In genomic region chr4:112189754-112190153, GRCh38 we compare ENCODE assay signal across 15 cellular contexts. TPM values are rescaled to one million over a fixed set of nuclear protein-coding genes. Genes with fewer than 3 reads are reported as not detected.
DNase-seq lines count a peak whose midpoint lies in the region; ATAC-seq and TF ChIP-seq lines count a peak whose summit lies in the region.
"Had no signal": no experiment of that assay in that cellular context is flagged by ENCODE, and none has a peak within 500 bp of the region (broad histone marks: within the 10 kb centered on the region; RNA-seq: fewer than 3 reads in every experiment).

No MANE protein-coding gene starts in this region.

- 0 out of 2 replicates have a peak, but pooled peaks cover 13% of the 10 kb centered on the region for H3F3A ChIP-seq in PC-9 (ENCODE audit: insufficient read depth, low read depth)

- no peaks in the 10 kb centered on the region; the same call in 1 of the 2 replicates for H3K9me3 ChIP-seq in PC-9 (ENCODE audit: insufficient read depth, low read depth)
- no peaks in the 10 kb centered on the region for H3K9me3 ChIP-seq in upper lobe of right lung
- H3K9me3 ChIP-seq: sigmoid colon, testis had no signal

- ATAC-seq in GM21529 (IDR thresholded peaks at IDR 0.05; ENCODE audit: unreplicated experiment) (no peak), upper lobe of right lung (no peak)

- H3K4me1 ChIP-seq in PC-9 (replicated peaks; ENCODE audit: insufficient read depth) = no peaks in the 10 kb centered on the region
- H3K4me1 ChIP-seq in upper lobe of right lung = no peaks in the 10 kb centered on the region
- H3K4me1 ChIP-seq: sigmoid colon, testis had no signal

- H3K36me3 ChIP-seq in PC-9 (ENCODE audit: low read depth) (no peaks in the 10 kb centered on the region), upper lobe of right lung (no peaks in the 10 kb centered on the region)
- H3K36me3 ChIP-seq: sigmoid colon had no signal

- peaks cover 7% of the 10 kb centered on the region for H3K4me1 Mint-ChIP-seq in endothelial cell (ENCODE audit: unreplicated experiment)
- H3K4me1 Mint-ChIP-seq in activated naive CD8-positive, alpha-beta T cell treated with anti-CD3 and anti-CD28 coated beads for 36 hours = peaks cover 7% of the 10 kb centered on the region

- H3K4me2 ChIP-seq in PC-9 = no peak overlapping the region

- H3K27ac Mint-ChIP-seq in endothelial cell (ENCODE audit: unreplicated experiment) = no peak overlapping the region
- no peak overlapping the region for H3K27ac Mint-ChIP-seq in activated naive CD8-positive, alpha-beta T cell treated with anti-CD3 and anti-CD28 coated beads for 36 hours
- H3K27ac Mint-ChIP-seq: activated CD4-positive, alpha-beta T cell treated with anti-CD3 and anti-CD28 coated beads, Interleukin-2, amount 10 ng/mL, durations not matched to agents 24 days and 14 days; activated T-helper 2 cell treated with anti-CD3 and anti-CD28 coated beads, Interferon-gamma antibody, Interleukin-2, Interleukin-4, amounts not matched to agents 10 μg/mL and 5 μg/mL and 100 μg/mL, durations not matched to agents 14 hours and 24 hours and 36 hours had no signal

- POLR2A ChIA-PET in PC-9 (lab: Charles Lee; ENCODE audit: unreplicated experiment) = no interaction called here

- H3K4me3 Mint-ChIP-seq in endothelial cell (ENCODE audit: unreplicated experiment) = peak overlapping the region; percentile 8
- H3K4me3 Mint-ChIP-seq in activated naive CD8-positive, alpha-beta T cell treated with anti-CD3 and anti-CD28 coated beads for 36 hours = no peak overlapping the region
- H3K4me3 Mint-ChIP-seq: activated CD4-positive, alpha-beta T cell treated with anti-CD3 and anti-CD28 coated beads, Interleukin-2, amount 10 ng/mL, durations not matched to agents 24 days and 14 days had no signal

- H3K4me3 ChIP-seq in PC-9 (no peak overlapping the region), upper lobe of right lung (no peak overlapping the region)
- H3K4me3 ChIP-seq: sigmoid colon, testis had no signal

- peak; percentile 19 for DNase-seq in HCEC 1CT
- peak in 1 of 2 experiments; percentile 44 for DNase-seq in PC-9
- no peak for DNase-seq in endothelial cell (ENCODE audit: low spot score)
- DNase-seq in myocyte (ENCODE audit: low read depth) = peak; percentile 20
- DNase-seq in activated naive CD8-positive, alpha-beta T cell treated with anti-CD3 and anti-CD28 coated beads for 36 hours = no peak
- no peak for DNase-seq in activated gamma-delta T cell (lab: John Stamatoyannopoulos, UW)
- DNase-seq in upper lobe of right lung = no peak
- DNase-seq: activated CD4-positive, alpha-beta T cell treated with anti-CD3 and anti-CD28 coated beads, Interleukin-2, amount 10 ng/mL, durations not matched to agents 24 days and 14 days; DMS79; NCI-H1105; NCI-H69; sigmoid colon; testis had no signal

- H3K9me2 ChIP-seq in PC-9 (ENCODE audit: insufficient read depth) = no peaks in the 10 kb centered on the region

- TF ChIP-seq CTCF in PC-9 (conservative IDR thresholded peaks at IDR 0.05) (peak; percentile 47), endothelial cell (IDR thresholded peaks at IDR 0.05; ENCODE audit: unreplicated experiment) (no peak), upper lobe of right lung (IDR thresholded peaks at IDR 0.05) (no peak)

- peaks cover 31% of the 10 kb centered on the region for H3K36me3 Mint-ChIP-seq in endothelial cell (ENCODE audit: low read depth, unreplicated experiment)
- H3K36me3 Mint-ChIP-seq in activated naive CD8-positive, alpha-beta T cell treated with anti-CD3 and anti-CD28 coated beads for 36 hours = peaks cover 26% of the 10 kb centered on the region

- CTCF ChIA-PET in PC-9 (lab: Charles Lee) = no interaction called here

- H3K79me2 ChIP-seq in PC-9 (ENCODE audit: low read depth) = no peaks in the 10 kb centered on the region

- H3K27ac ChIP-seq in PC-9 = peak overlapping the region; percentile 6; the same call in 1 of the 2 replicates
- no peak overlapping the region for H3K27ac ChIP-seq in upper lobe of right lung
- H3K27ac ChIP-seq: sigmoid colon, testis had no signal

- no TSS peak for BruUV-seq in PC-9 (replicated peaks; lab: Mats Ljungman, UMichigan)

- no peaks in the 10 kb centered on the region for H3K27me3 ChIP-seq in PC-9 (ENCODE audit: insufficient read depth, low read depth)
- no peaks in the 10 kb centered on the region for H3K27me3 ChIP-seq in upper lobe of right lung
- H3K27me3 ChIP-seq: sigmoid colon, testis had no signal

- intact Hi-C loops in PC-9 (cut with micrococcal nuclease; ENCODE audit: unreplicated experiment) (loop anchor here (1.0 kb wide), 1 partner anchor 90 kb away; no protein-coding TSS in a partner anchor), upper lobe of right lung (cut with DNase I) (no loop called here)

- H3K9me3 Mint-ChIP-seq in endothelial cell (ENCODE audit: unreplicated experiment) = no peaks in the 10 kb centered on the region
- H3K9me3 Mint-ChIP-seq in activated naive CD8-positive, alpha-beta T cell treated with anti-CD3 and anti-CD28 coated beads for 36 hours = no peaks in the 10 kb centered on the region
- H3K9me3 Mint-ChIP-seq: activated CD4-positive, alpha-beta T cell treated with anti-CD3 and anti-CD28 coated beads, Interleukin-2, amount 10 ng/mL, durations not matched to agents 24 days and 14 days; activated T-helper 2 cell treated with anti-CD3 and anti-CD28 coated beads, Interferon-gamma antibody, Interleukin-2, Interleukin-4, amounts not matched to agents 10 μg/mL and 5 μg/mL and 100 μg/mL, durations not matched to agents 14 hours and 24 hours and 36 hours had no signal

- H4K20me1 ChIP-seq in PC-9 (ENCODE audit: insufficient read depth) = no peaks in the 10 kb centered on the region

- peaks cover 2% of the 10 kb centered on the region for H3K27me3 Mint-ChIP-seq in endothelial cell (ENCODE audit: unreplicated experiment)
- no peaks in the 10 kb centered on the region for H3K27me3 Mint-ChIP-seq in activated naive CD8-positive, alpha-beta T cell treated with anti-CD3 and anti-CD28 coated beads for 36 hours
- H3K27me3 Mint-ChIP-seq: activated CD4-positive, alpha-beta T cell treated with anti-CD3 and anti-CD28 coated beads, Interleukin-2, amount 10 ng/mL, durations not matched to agents 24 days and 14 days had no signal

- H2AFZ ChIP-seq in PC-9 = no peak overlapping the region

RNA-seq across cellular contexts. Expression of gene AP1AR, which starts 41.8 kb away (rescaled TPM):
- total RNA-seq in PC-9 (2021) = 27.6 and 35.8 TPM in 2 replicates
- 15.7 TPM for total RNA-seq in endothelial cell (ENCODE audit: unreplicated experiment)
- total RNA-seq in myocyte = 21.7 and 22.4 TPM in 2 replicates
- 5.0 TPM for polyA plus RNA-seq in myocyte (2012)
- total RNA-seq in activated naive CD8-positive, alpha-beta T cell treated with anti-CD3 and anti-CD28 coated beads for 36 hours = 10 to 100 TPM; 19.1 to 22.4 TPM
- 16.6 TPM for total RNA-seq in upper lobe of right lung

RNA-seq across cellular contexts. Expression of gene FAM241A, which starts 44.5 kb away (rescaled TPM):
- total RNA-seq in PC-9 (2021) (0.78 and 1.4 TPM in 2 replicates), endothelial cell (ENCODE audit: unreplicated experiment) (15.6 TPM), myocyte (0.88 and 1.0 TPM in 2 replicates), upper lobe of right lung (6.3 TPM)
- polyA plus RNA-seq in myocyte (2012) = 1.2 TPM
- total RNA-seq in activated naive CD8-positive, alpha-beta T cell treated with anti-CD3 and anti-CD28 coated beads for 36 hours = 1 to 10 TPM; 7.4 to 7.5 TPM

Comparison
In these comparisons a context has a peak if more than half of its experiments do, and no peak if none do; other contexts are left out.
1. DNase-seq: peak in HCEC 1CT (single experiment) and myocyte (single experiment); none in endothelial cell (single experiment), activated naive CD8-positive, alpha-beta T cell treated with anti-CD3 and anti-CD28 coated beads for 36 hours (single experiment), activated gamma-delta T cell (single experiment) and upper lobe of right lung (single experiment).